1 cellular context compared by ENCODE assay signal in genomic region chr20:63653974-63654680, GRCh38.
A peak's percentile ranks its signal among the peaks of the same experiment; 100 is the strongest.
TF ChIP-seq lines count a peak whose summit lies in the region.

No MANE protein-coding gene starts in this region.

TF ChIP-seq in HepG2, 621 proteins besides CTCF, POLR2A, EP300 and RAD21 (continues in another document):
- TF ChIP-seq NONO (IDR thresholded peaks at IDR 0.05) = no peak
- TF ChIP-seq NONO (CRISPR knock-in tag; conservative IDR thresholded peaks at IDR 0.05) = 0 out of 2 replicates have a peak, but pooled peaks have one; percentile 1
- TF ChIP-seq RFXAP (CRISPR knock-in tag; IDR thresholded peaks at IDR 0.05; ENCODE audit: borderline replicate concordance) = 0 out of 2 replicates have a peak, but pooled peaks have one; percentile 28
- no peak for TF ChIP-seq ZNF446 (CRISPR knock-in tag; IDR thresholded peaks at IDR 0.05)
- TF ChIP-seq KLF12 (CRISPR knock-in tag; IDR thresholded peaks at IDR 0.05; ENCODE audit: borderline replicate concordance) = no peak
- TF ChIP-seq RXRA (CRISPR knock-in tag; IDR thresholded peaks at IDR 0.05) = 0 out of 2 replicates have a peak, but pooled peaks have one; percentile 41
- TF ChIP-seq HMGXB4 (CRISPR knock-in tag; IDR thresholded peaks at IDR 0.05; ENCODE audit: borderline replicate concordance in 1 of 2, low read depth in 1 of 2) = no peak
- TF ChIP-seq ZNF83 (CRISPR knock-in tag; IDR thresholded peaks at IDR 0.05; ENCODE audit: borderline replicate concordance) = no peak
- TF ChIP-seq TMF1 (CRISPR knock-in tag; IDR thresholded peaks at IDR 0.05; ENCODE audit: low read depth) = no peak
- no peak; the same call in 1 of the 2 replicates for TF ChIP-seq FOXC1 (CRISPR knock-in tag; IDR thresholded peaks at IDR 0.05; ENCODE audit: borderline replicate concordance)
- no peak for TF ChIP-seq ZNF432 (CRISPR knock-in tag; IDR thresholded peaks at IDR 0.05; ENCODE audit: borderline replicate concordance)
- no peak for TF ChIP-seq EZH2 (conservative IDR thresholded peaks at IDR 0.05; ENCODE audit: low read depth, low read length)
- 0 out of 2 replicates have a peak, but pooled peaks have one; percentile 20 for TF ChIP-seq ZNF263 (CRISPR knock-in tag; IDR thresholded peaks at IDR 0.05)
- no peak for TF ChIP-seq ZNF572 (CRISPR knock-in tag; IDR thresholded peaks at IDR 0.05)
- no peak for TF ChIP-seq FOXP1 (IDR thresholded peaks at IDR 0.05)
- no peak for TF ChIP-seq FOXP1 (CRISPR knock-in tag; IDR thresholded peaks at IDR 0.05)
- no peak for TF ChIP-seq ZMAT5 (CRISPR knock-in tag; IDR thresholded peaks at IDR 0.05; ENCODE audit: borderline replicate concordance, low read depth)
- no peak for TF ChIP-seq NR2C2 (CRISPR knock-in tag; IDR thresholded peaks at IDR 0.05; ENCODE audit: borderline replicate concordance)
- TF ChIP-seq MED13 (CRISPR knock-in tag; IDR thresholded peaks at IDR 0.05) = no peak
- no peak for TF ChIP-seq ZHX2 (IDR thresholded peaks at IDR 0.05; ENCODE audit: low read depth)
- TF ChIP-seq ZHX2 (CRISPR knock-in tag; IDR thresholded peaks at IDR 0.05; ENCODE audit: borderline replicate concordance) = no peak
- no peak for TF ChIP-seq RARG (CRISPR knock-in tag; IDR thresholded peaks at IDR 0.05; ENCODE audit: low read depth)
- TF ChIP-seq ZNF235 (CRISPR knock-in tag; IDR thresholded peaks at IDR 0.05; ENCODE audit: borderline replicate concordance) = 0 out of 2 replicates have a peak, but pooled peaks have one; percentile 61
- TF ChIP-seq POLR2AphosphoS2 (IDR thresholded peaks at IDR 0.05; ENCODE audit: low read depth, low read length) = no peak
- TF ChIP-seq ZNF234 (CRISPR knock-in tag; conservative IDR thresholded peaks at IDR 0.05) = no peak
- TF ChIP-seq HMGXB3 (CRISPR knock-in tag; IDR thresholded peaks at IDR 0.05; ENCODE audit: borderline replicate concordance) = no peak
- TF ChIP-seq ZNF354B (CRISPR knock-in tag; IDR thresholded peaks at IDR 0.05) = no peak
- TF ChIP-seq ZNF33B (CRISPR knock-in tag; IDR thresholded peaks at IDR 0.05) = no peak
- 0 out of 2 replicates have a peak, but pooled peaks have one; percentile 47 for TF ChIP-seq DZIP1 (CRISPR knock-in tag; IDR thresholded peaks at IDR 0.05)
- TF ChIP-seq ZKSCAN8 (CRISPR knock-in tag; IDR thresholded peaks at IDR 0.05; ENCODE audit: borderline replicate concordance) = no peak
- TF ChIP-seq ZNF570 (CRISPR knock-in tag; IDR thresholded peaks at IDR 0.05; ENCODE audit: borderline replicate concordance) = no peak
- TF ChIP-seq RBFOX2 (IDR thresholded peaks at IDR 0.05; ENCODE audit: low read depth, low read length) = no peak
- no peak for TF ChIP-seq ZNF609 (CRISPR knock-in tag; IDR thresholded peaks at IDR 0.05; ENCODE audit: borderline replicate concordance)
- TF ChIP-seq PAXIP1 (CRISPR knock-in tag; conservative IDR thresholded peaks at IDR 0.05) = no peak
- peak; percentile 67; the same call in 1 of the 2 replicates for TF ChIP-seq NFKB2 (CRISPR knock-in tag; IDR thresholded peaks at IDR 0.05; ENCODE audit: borderline replicate concordance)
